ENCODE assay signal across 5 cellular contexts in genomic region chr6:31972709-31973350, GRCh38. TPM values are rescaled to one million over a fixed set of nuclear protein-coding genes. Genes with fewer than 3 reads are reported as not detected.
A peak's percentile ranks its signal among the peaks of the same experiment; 100 is the strongest.
DNase-seq lines count a peak whose midpoint lies in the region; TF ChIP-seq lines count a peak whose summit lies in the region.

No MANE protein-coding gene starts in this region.

- BruUV-seq in MCF 10A (replicated peaks; lab: Mats Ljungman, UMichigan) = TSS peak; percentile 75

- peak overlapping the region; percentile 93 for H3K9ac ChIP-seq in neural cell (ENCODE audit: low read length)

- TF ChIP-seq EP300 in neural cell (conservative IDR thresholded peaks at IDR 0.05; ENCODE audit: poor library complexity, severe bottlenecking) = no peak

- peak overlapping the region; percentile 95 for H3K4me3 ChIP-seq in neural cell (ENCODE audit: low read length)

- DNase-seq in LHCN-M2 (ENCODE audit: low read depth) = peak; percentile 36
- no peak for DNase-seq in MCF 10A (ENCODE audit: unreplicated experiment)
- no peak for DNase-seq in NCI-H1048 (lab: John Stamatoyannopoulos, UW)
- no peak for DNase-seq in stimulated activated CD4-positive, alpha-beta T cell treated with anti-CD3 and anti-CD28 coated beads, Interleukin-4, amount 100 ng/mL, for 24 hours

- H3K36me3 Mint-ChIP-seq in MCF 10A (ENCODE audit: insufficient read depth, unreplicated experiment) = peaks cover 69% of the 10 kb centered on the region

- no peaks in the 10 kb centered on the region for H3K9me3 Mint-ChIP-seq in MCF 10A (ENCODE audit: unreplicated experiment)

- H3F3A ChIP-seq in neural cell (ENCODE audit: insufficient read depth, low read length, poor library complexity, severe bottlenecking) = no peaks in the 10 kb centered on the region

- POLR2A ChIA-PET in MCF 10A (lab: Yijun Ruan, JAX) = interaction anchor here (0.6 to 6.9 kb wide), 25 partner anchors 9 to 1327 kb away, joined by 3 to 109 read pairs (median 5); partner anchors contain the start of genes AGPAT1, CFB, EHMT2 and GPANK1

- peak overlapping the region; percentile 85 for H3K4me2 ChIP-seq in neural cell (ENCODE audit: low read length)

- H3K27me3 Mint-ChIP-seq in MCF 10A (ENCODE audit: insufficient read depth, unreplicated experiment) = no peaks in the 10 kb centered on the region

- TF ChIP-seq RAD21 in neural cell (conservative IDR thresholded peaks at IDR 0.05) = no peak

- CTCF ChIA-PET in MCF 10A (lab: Yijun Ruan, JAX) = no interaction called here

- H3K9me2 ChIP-seq in neural cell (ENCODE audit: insufficient read depth, low read length) = no peaks in the 10 kb centered on the region

- peaks cover 22% of the 10 kb centered on the region for H3K79me2 ChIP-seq in neural cell (replicated peaks; ENCODE audit: insufficient read depth, low read length)

- H3K4me3 Mint-ChIP-seq in MCF 10A (ENCODE audit: unreplicated experiment) = peak overlapping the region; percentile 80

- H4K20me1 ChIP-seq in neural cell (ENCODE audit: insufficient read depth) = no peaks in the 10 kb centered on the region

- H3K27me3 ChIP-seq in neural cell (ENCODE audit: insufficient read depth, low read depth, low read length) = no peaks in the 10 kb centered on the region

- H3K36me3 ChIP-seq in neural cell (ENCODE audit: insufficient read depth, low read length) = no peaks in the 10 kb centered on the region

- H3K27ac Mint-ChIP-seq in MCF 10A (ENCODE audit: low read depth, unreplicated experiment) = peak overlapping the region; percentile 100

- intact Hi-C loops in MCF 10A (cut with micrococcal nuclease) = loop anchor here (10.0 kb wide), 1 partner anchor 182 kb away; the partner anchor contains the start of genes PPT2 and PRRT1

- peak overlapping the region; percentile 98 for H3K27ac ChIP-seq in neural cell (ENCODE audit: low read length)

- H3K4me1 Mint-ChIP-seq in MCF 10A (ENCODE audit: insufficient read depth, unreplicated experiment) = peaks cover 21% of the 10 kb centered on the region

- TF ChIP-seq CTCF in MCF 10A (IDR thresholded peaks at IDR 0.05; ENCODE audit: unreplicated experiment) (no peak), neural cell (IDR thresholded peaks at IDR 0.05; ENCODE audit: poor library complexity, severe bottlenecking) (no peak)

- no peaks in the 10 kb centered on the region for H3K9me3 ChIP-seq in neural cell (ENCODE audit: low read length)

- peak overlapping the region; percentile 81 for H2AFZ ChIP-seq in neural cell (ENCODE audit: low read depth, low read length)

TF ChIP-seq in neural cell, 6 proteins besides CTCF, POLR2A, EP300 and RAD21:
- no peak for TF ChIP-seq SMC3 (conservative IDR thresholded peaks at IDR 0.05; ENCODE audit: poor library complexity)
- peak; percentile 4 for TF ChIP-seq REST (IDR thresholded peaks at IDR 0.05; ENCODE audit: borderline replicate concordance)
- TF ChIP-seq EZH2 (IDR thresholded peaks at IDR 0.05; ENCODE audit: borderline replicate concordance, insufficient read depth, low read length, poor library complexity, severe bottlenecking) = no peak
- TF ChIP-seq TAF1 (IDR thresholded peaks at IDR 0.05; ENCODE audit: low read depth) = no peak
- TF ChIP-seq MXI1 (conservative IDR thresholded peaks at IDR 0.05; ENCODE audit: poor library complexity, severe bottlenecking) = no peak
TF ChIP-seq in neural cell: peak in this region for 1.

RNA-seq across cellular contexts. Expression of gene DXO, which starts 0.9 kb away (rescaled TPM):
- total RNA-seq in LHCN-M2 (2014; rRNA removed) (19.1 and 19.5 TPM in 2 replicates), MCF 10A (2022) (39.1 and 41.4 TPM in 2 replicates)
- 17.2 TPM for polyA plus RNA-seq in LHCN-M2 (2012)
- 20.0 and 29.2 TPM in 2 replicates for polyA plus RNA-seq in neural cell
- 13.8 and 18.3 TPM in 2 replicates for polyA minus RNA-seq in neural cell

RNA-seq across cellular contexts. Expression of gene C4A, which starts 9.0 kb away (rescaled TPM):
- 1.9 and 2.2 TPM in 2 replicates for total RNA-seq in LHCN-M2 (2014; rRNA removed)
- polyA plus RNA-seq in LHCN-M2 (2012) = 1.2 TPM
- 7.7 and 16.2 TPM in 2 replicates for total RNA-seq in MCF 10A (2022)
- polyA plus RNA-seq in neural cell = 4.4 and 7.2 TPM in 2 replicates
- polyA minus RNA-seq in neural cell = 7.1 TPM in 2 replicates

RNA-seq across cellular contexts. Expression of gene SKIC2, which starts 13.9 kb away (rescaled TPM):
- 40.0 and 44.1 TPM in 2 replicates for total RNA-seq in LHCN-M2 (2014; rRNA removed)
- 44.1 TPM for polyA plus RNA-seq in LHCN-M2 (2012)
- 53.1 and 66.2 TPM in 2 replicates for total RNA-seq in MCF 10A (2022)
- 48.2 and 51.7 TPM in 2 replicates for polyA plus RNA-seq in neural cell
- polyA minus RNA-seq in neural cell = 45.5 and 46.0 TPM in 2 replicates

RNA-seq across cellular contexts. Expression of gene NELFE, which starts 14.1 kb away (rescaled TPM):
- total RNA-seq in LHCN-M2 (2014; rRNA removed) (129 TPM in 2 replicates), MCF 10A (2022) (90.7 and 113 TPM in 2 replicates)
- polyA plus RNA-seq in LHCN-M2 (2012) = 139 TPM
- 103 and 117 TPM in 2 replicates for polyA plus RNA-seq in neural cell
- 59.7 and 63.5 TPM in 2 replicates for polyA minus RNA-seq in neural cell

RNA-seq across cellular contexts. Expression of gene CFB, which starts 26.9 kb away (rescaled TPM):
- total RNA-seq in LHCN-M2 (2014; rRNA removed) = 1.1 and 1.4 TPM in 2 replicates
- 2.1 TPM for polyA plus RNA-seq in LHCN-M2 (2012)
- total RNA-seq in MCF 10A (2022) = 24.5 and 24.6 TPM in 2 replicates
- polyA plus RNA-seq in neural cell = 0.97 TPM in 1 of 2 replicates, not detected in the other
- polyA minus RNA-seq in neural cell = 0.49 and 0.58 TPM in 2 replicates
